In genomic region chr7:31065021-31065593, GRCh38 we compare ENCODE assay signal across 19 cellular contexts. TPM values are rescaled to one million over a fixed set of nuclear protein-coding genes. Genes with fewer than 3 reads are reported as not detected.
DNase-seq lines count a peak whose midpoint lies in the region; FAIRE-seq and TF ChIP-seq lines count a peak whose summit lies in the region.
"Had no signal": no experiment of that assay in that cellular context is flagged by ENCODE, and none has a peak within 500 bp of the region (broad histone marks: within the 10 kb centered on the region; RNA-seq: fewer than 3 reads in every experiment).

No MANE protein-coding gene starts in this region.

- H3K4me1 ChIP-seq in Karpas-422 (ENCODE audit: low read length) (peaks cover 64% of the 10 kb centered on the region), H1 (replicated peaks in 1 of 4; ENCODE audit: control insufficient read depth in 3 of 4, insufficient read depth in 4 of 4, low read length in 3 of 4) (peaks cover 0 to 3% (median 2%) of the 10 kb centered on the region in 4 experiments; a peak in 2 of 7 replicates), neuronal stem cell (ENCODE audit: control insufficient read depth in 2 of 2, insufficient read depth in 1 of 2, low read depth in 1 of 2, low read length in 2 of 2) (peaks cover 0 to 7% of the 10 kb centered on the region in 2 donors), esophagus squamous epithelium (no peaks in the 10 kb centered on the region)

- H2BK15ac ChIP-seq in H1 (ENCODE audit: low read length) (no peak overlapping the region), neuronal stem cell (ENCODE audit: low read length) (no peak overlapping the region)

- no peak overlapping the region for H2BK20ac ChIP-seq in H1 (ENCODE audit: low read length)

- H3K79me1 ChIP-seq in H1 (ENCODE audit: low read depth, low read length), result no peaks in the 10 kb centered on the region
- H3K79me1 ChIP-seq in neuronal stem cell (ENCODE audit: low read depth, low read length), result no peaks in the 10 kb centered on the region

- H4K5ac ChIP-seq in H1 (ENCODE audit: insufficient read length, low read depth, low read length), result no peak overlapping the region

- no peak overlapping the region for H3K4ac ChIP-seq in H1 (replicated peaks; ENCODE audit: insufficient read length, low read depth, low read length)
- no peak overlapping the region for H3K4ac ChIP-seq in neuronal stem cell (ENCODE audit: low read length)

- POLR2A ChIA-PET in H1 (lab: Charles Lee; ENCODE audit: partially characterized antibody), result interaction anchor here (0.8 to 1.1 kb wide), 2 partner anchors 13 to 82 kb away, joined by 3 read pairs; no protein-coding TSS in a partner anchor

- H2BK5ac ChIP-seq in H1 (ENCODE audit: low read depth, low read length), result no peak overlapping the region
- H2BK5ac ChIP-seq in neuronal stem cell (ENCODE audit: low read length), result no peak overlapping the region

- H3K27me3 ChIP-seq in Karpas-422 (ENCODE audit: low read length), result no peaks in the 10 kb centered on the region
- no peaks in the 10 kb centered on the region for H3K27me3 ChIP-seq in H1 (replicated peaks in 1 of 4; ENCODE audit: control insufficient read depth in 3 of 4, extremely low read depth in 1 of 4, insufficient read depth in 3 of 4, low read length in 3 of 4)
- H3K27me3 ChIP-seq in neuronal stem cell (ENCODE audit: control insufficient read depth in 3 of 3, insufficient read depth in 3 of 3, low read depth in 1 of 3, low read length in 3 of 3), result no peaks in the 10 kb centered on the region
- H3K27me3 ChIP-seq in esophagus squamous epithelium, result peaks cover 0 to 3% (median 0%) of the 10 kb centered on the region in 4 donors

- CTCF ChIA-PET in H1 (lab: Charles Lee; ENCODE audit: partially characterized antibody), result interaction anchor here (0.7 to 36.4 kb wide), 16 partner anchors 9 to 325 kb away, joined by 3 to 880 read pairs (median 4); partner anchors contain the start of gene ADCYAP1R1

- no peak overlapping the region for H3K14ac ChIP-seq in H1 (ENCODE audit: insufficient read length)
- H3K14ac ChIP-seq in neuronal stem cell (ENCODE audit: low read length), result peak overlapping the region; percentile 2

- no peak overlapping the region for H4K8ac ChIP-seq in H1 (ENCODE audit: extremely low read depth, insufficient read depth, low read length)
- no peak overlapping the region for H4K8ac ChIP-seq in neuronal stem cell (ENCODE audit: low read depth, low read length)

- TF ChIP-seq POLR2A in H1 (IDR thresholded peaks at IDR 0.05; ENCODE audit: control extremely low read depth in 1 of 2, low read depth in 2 of 2, low read length in 2 of 2) (no peak), esophagus squamous epithelium (IDR thresholded peaks at IDR 0.05) (no peak)

- no peak overlapping the region for H3K4me2 ChIP-seq in Karpas-422 (ENCODE audit: low read depth, low read length, poor library complexity, severe bottlenecking)
- no peak overlapping the region for H3K4me2 ChIP-seq in H1 (ENCODE audit: insufficient read depth in 1 of 2, low read depth in 2 of 2, low read length in 2 of 2)
- no peak overlapping the region for H3K4me2 ChIP-seq in neuronal stem cell (ENCODE audit: insufficient read depth, low read length, poor library complexity, severe bottlenecking)
- H3K4me2 ChIP-seq: KMS-11 had no signal

- H3K18ac ChIP-seq in H1 (ENCODE audit: extremely low read depth, low read length) (no peak overlapping the region), neuronal stem cell (ENCODE audit: low read length) (peak overlapping the region; percentile 63)

- H4K91ac ChIP-seq in H1 (replicated peaks; ENCODE audit: insufficient read length, low read length) (no peak overlapping the region), neuronal stem cell (ENCODE audit: low read depth, low read length, poor library complexity) (no peak overlapping the region)

- no peak overlapping the region for H2AFZ ChIP-seq in Karpas-422 (ENCODE audit: low read length)
- H2AFZ ChIP-seq in H1 (ENCODE audit: low read length), result no peak overlapping the region
- H2AFZ ChIP-seq in neuronal stem cell (ENCODE audit: low read length), result no peak overlapping the region

- peak overlapping the region; percentile 26; the same call in 1 of the 2 replicates for H3K9ac ChIP-seq in Karpas-422 (ENCODE audit: low read length)
- no peak overlapping the region for H3K9ac ChIP-seq in H1 (replicated peaks in 1 of 4; ENCODE audit: extremely low read depth in 1 of 4, low read depth in 3 of 4, low read length in 3 of 4)
- H3K9ac ChIP-seq in neuronal stem cell (ENCODE audit: low read depth, low read length, poor library complexity), result no peak overlapping the region
- H3K9ac ChIP-seq: KMS-11 had no signal

- intact Hi-C loops in esophagus squamous epithelium (cut with DNase I), result no loop called here

- H3K23ac ChIP-seq in H1 (ENCODE audit: insufficient read length) (no peak overlapping the region), neuronal stem cell (ENCODE audit: low read depth, low read length, poor library complexity) (no peak overlapping the region)

- H3K79me2 ChIP-seq in Karpas-422 (ENCODE audit: low read length), result no peaks in the 10 kb centered on the region
- no peaks in the 10 kb centered on the region for H3K79me2 ChIP-seq in H1 (ENCODE audit: control insufficient read depth in 1 of 2, insufficient read depth in 2 of 2, low read length in 2 of 2)

- 0 out of 2 replicates have a peak overlapping the region, but pooled peaks have one; percentile 27 for H2BK12ac ChIP-seq in H1 (ENCODE audit: low read depth, low read length)
- no peak overlapping the region for H2BK12ac ChIP-seq in neuronal stem cell (ENCODE audit: low read length)

- TF ChIP-seq RAD21 in H1 (IDR thresholded peaks at IDR 0.05 in 1 of 2, conservative IDR thresholded peaks at IDR 0.05 in 1 of 2; ENCODE audit: low read depth in 2 of 2, low read length in 2 of 2), result peak; percentile 61 to 71

- no peak overlapping the region for H3K56ac ChIP-seq in H1 (replicated peaks; ENCODE audit: insufficient read length, low read depth, low read length)

- H3K9me2 ChIP-seq in Karpas-422 (replicated peaks; ENCODE audit: insufficient read depth, low read length), result no peaks in the 10 kb centered on the region

- no peak for FAIRE-seq in H1 (lab: Jason Lieb, UNC)
- FAIRE-seq: GM12892, H54, HepG2 had no signal

- H3K9me3 ChIP-seq in Karpas-422 (ENCODE audit: low read length), result no peaks in the 10 kb centered on the region
- H3K9me3 ChIP-seq in H1 (ENCODE audit: insufficient read depth in 2 of 2, low read depth in 1 of 2, low read length in 1 of 2), result no peaks in the 10 kb centered on the region
- H3K9me3 ChIP-seq in neuronal stem cell (replicated peaks in 1 of 2; ENCODE audit: control insufficient read depth in 2 of 2, insufficient read depth in 1 of 2, low read depth in 1 of 2, low read length in 2 of 2), result no peaks in the 10 kb centered on the region
- no peaks in the 10 kb centered on the region for H3K9me3 ChIP-seq in esophagus squamous epithelium

- no peak overlapping the region for H2AK5ac ChIP-seq in H1 (ENCODE audit: low read depth, low read length)
- H2AK5ac ChIP-seq in neuronal stem cell (ENCODE audit: low read depth, low read length), result peak overlapping the region; percentile 7

- DNase-seq in ELF-1 (ENCODE audit: low read depth, low spot score), result peak; percentile 36
- peak; percentile 73 for DNase-seq in Karpas-422
- DNase-seq in H1 (ENCODE audit: low read depth in 1 of 2, low spot score in 2 of 2), result no peak
- DNase-seq in neuronal stem cell (ENCODE audit: low spot score), result no peak
- no peak for DNase-seq in esophagus squamous epithelium (lab: John Stamatoyannopoulos, UW)
- DNase-seq in MV-4-11 (lab: John Stamatoyannopoulos, UW), result no peak
- no peak for DNase-seq in dedifferentiated amniotic fluid mesenchymal stem cell (ENCODE audit: extremely low spot score)
- DNase-seq: ACHN, AML-193, COR-L47, NCI-H1105, NCI-H187, NCI-H69, PC-3 had no signal

- TF ChIP-seq EP300 in H1 (IDR thresholded peaks at IDR 0.05; ENCODE audit: borderline replicate concordance in 1 of 2, low read depth in 2 of 2, low read length in 2 of 2), result no peak

- TF ChIP-seq CTCF in H1 (IDR thresholded peaks at IDR 0.05; ENCODE audit: control extremely low read depth in 1 of 3, insufficient read depth in 1 of 3, low read depth in 1 of 3, low read length in 3 of 3) (peak; percentile 28 to 50 (median 34)), esophagus squamous epithelium (IDR thresholded peaks at IDR 0.05) (no peak)

- no peaks in the 10 kb centered on the region for H4K20me1 ChIP-seq in Karpas-422 (ENCODE audit: insufficient read depth, low read depth, low read length)
- peaks cover 0 to 7% of the 10 kb centered on the region in 2 experiments for H4K20me1 ChIP-seq in H1 (replicated peaks in 1 of 2; ENCODE audit: control insufficient read depth in 1 of 2, insufficient read depth in 2 of 2, low read length in 2 of 2)

- H3K27ac ChIP-seq in Karpas-422 (ENCODE audit: low read length), result no peak overlapping the region
- H3K27ac ChIP-seq in H1 (ENCODE audit: low read depth, low read length), result no peak overlapping the region
- no peak overlapping the region for H3K27ac ChIP-seq in neuronal stem cell (replicated peaks; ENCODE audit: low read length)
- H3K27ac ChIP-seq in esophagus squamous epithelium, result no peak overlapping the region
- H3K27ac ChIP-seq: KMS-11 had no signal

- H3K23me2 ChIP-seq in H1 (ENCODE audit: low read depth, low read length), result no peaks in the 10 kb centered on the region

- WGBS in H1 (ENCODE audit: extremely low coverage in 1 of 2, insufficient coverage in 1 of 2, insufficient read length in 1 of 2, insufficient replicate concordance in 2 of 2, low coverage in 1 of 2, low lambda C conversion rate in 2 of 2, missing lambda C conversion rate in 1 of 2), 2 experiments, result 80% methylated on average over 6 of the region's 6 CpGs; no CpG with 5 or more reads in 1 of the 2 experiments
- no CpG with 5 or more reads among the region's 6 CpGs for WGBS in neuronal stem cell (ENCODE audit: extremely low coverage in 2 of 2, insufficient read length in 2 of 2, insufficient replicate concordance in 1 of 2), 2 donors
- 33 to 73% methylated on average over 1 to 5 of the region's 6 CpGs for WGBS in esophagus squamous epithelium, 2 donors

- H2BK120ac ChIP-seq in H1 (replicated peaks; ENCODE audit: low read depth, low read length) (no peak overlapping the region), neuronal stem cell (ENCODE audit: low read depth, low read length) (no peak overlapping the region)

- H3K36me3 ChIP-seq in Karpas-422 (ENCODE audit: insufficient read depth, low read length) (no peaks in the 10 kb centered on the region), H1 (ENCODE audit: control insufficient read depth in 2 of 4, insufficient read depth in 4 of 4, low read length in 3 of 4) (no peaks in the 10 kb centered on the region), neuronal stem cell (replicated peaks in 1 of 2; ENCODE audit: control insufficient read depth in 2 of 2, insufficient read depth in 2 of 2, low read length in 2 of 2) (no peaks in the 10 kb centered on the region), esophagus squamous epithelium (no peaks in the 10 kb centered on the region)

- H3K4me3 ChIP-seq in Karpas-422 (ENCODE audit: low read length), result no peak overlapping the region
- H3K4me3 ChIP-seq in H1 (ENCODE audit: extremely low read depth in 1 of 4, insufficient read depth in 2 of 4, low read depth in 3 of 4, low read length in 4 of 4), result no peak overlapping the region
- peak overlapping the region in 1 of 2 donors; percentile 47 for H3K4me3 ChIP-seq in neuronal stem cell (ENCODE audit: low read length in 2 of 2)
- no peak overlapping the region for H3K4me3 ChIP-seq in esophagus squamous epithelium

RNA-seq across cellular contexts. Expression of gene ADCYAP1R1, which starts 13.0 kb away (rescaled TPM):
- total RNA-seq in Karpas-422 (2014; rRNA removed; shearing (Covaris generic); ENCODE audit: low replicate concordance), result 0.25 and 0.52 TPM in 2 replicates
- 13.7 and 14.6 TPM in 2 replicates for total RNA-seq in H1 (2021; fragmentation: NEBNext Ultra II Directional; extraction: Animal tissue kit (Norgen Biotek cat#: 25700))
- polyA plus RNA-seq in H1 (2011; rRNA removed), result 14.4 and 16.4 TPM in 2 replicates
- polyA plus RNA-seq in H1 (2011; cell fraction: cytosol; rRNA removed), result 15.8 TPM
- polyA plus RNA-seq in H1 (2011; cell fraction: nucleus; rRNA removed), result 20.0 TPM
- polyA plus RNA-seq in H1 (2012, experiment 1 of 2), result 11.8 to 14.0 TPM (median 12.5 TPM) in 4 replicates
- polyA plus RNA-seq in H1 (2012, experiment 2 of 2), result 6.5 TPM
- 6.0 TPM for polyA plus RNA-seq in H1 (2013, experiment 1 of 2)
- polyA plus RNA-seq in H1 (2013, experiment 2 of 2), result 6.7 TPM
- polyA minus RNA-seq in H1 (2011; rRNA and poly(A)+ RNA removed), result 56.9 and 70.7 TPM in 2 replicates
- polyA minus RNA-seq in H1 (2011; cell fraction: cytosol; rRNA and poly(A)+ RNA removed), result 14.1 TPM
- polyA minus RNA-seq in H1 (2011; cell fraction: nucleus; rRNA and poly(A)+ RNA removed), result 18.9 TPM
- polyA plus RNA-seq in neuronal stem cell (2013, experiment 1 of 2), result 4.0 TPM
- polyA plus RNA-seq in neuronal stem cell (2013, experiment 2 of 2), result 3.9 TPM
- 10 to 100 TPM in 1 of 4 donors, under 1 TPM in 3; 0.15 to 10.5 (median 0.20) TPM for total RNA-seq in esophagus squamous epithelium
- total RNA-seq: HepG2, MCF 10A, PC-3 had no signal
- polyA plus RNA-seq: HepG2 had no signal

Comparison
In these comparisons a context has a peak if more than half of its experiments do, and no peak if none do; other contexts are left out.
1. DNase-seq: peak in ELF-1 (single experiment) and Karpas-422 (single experiment); none in H1 (0 of 2), neuronal stem cell (single experiment), esophagus squamous epithelium (single experiment), MV-4-11 (single experiment) and dedifferentiated amniotic fluid mesenchymal stem cell (single experiment).
2. CTCF ChIP-seq: peak in H1 (3 of 3); none in esophagus squamous epithelium (0 of 6).